In the genomic region with DNA sequence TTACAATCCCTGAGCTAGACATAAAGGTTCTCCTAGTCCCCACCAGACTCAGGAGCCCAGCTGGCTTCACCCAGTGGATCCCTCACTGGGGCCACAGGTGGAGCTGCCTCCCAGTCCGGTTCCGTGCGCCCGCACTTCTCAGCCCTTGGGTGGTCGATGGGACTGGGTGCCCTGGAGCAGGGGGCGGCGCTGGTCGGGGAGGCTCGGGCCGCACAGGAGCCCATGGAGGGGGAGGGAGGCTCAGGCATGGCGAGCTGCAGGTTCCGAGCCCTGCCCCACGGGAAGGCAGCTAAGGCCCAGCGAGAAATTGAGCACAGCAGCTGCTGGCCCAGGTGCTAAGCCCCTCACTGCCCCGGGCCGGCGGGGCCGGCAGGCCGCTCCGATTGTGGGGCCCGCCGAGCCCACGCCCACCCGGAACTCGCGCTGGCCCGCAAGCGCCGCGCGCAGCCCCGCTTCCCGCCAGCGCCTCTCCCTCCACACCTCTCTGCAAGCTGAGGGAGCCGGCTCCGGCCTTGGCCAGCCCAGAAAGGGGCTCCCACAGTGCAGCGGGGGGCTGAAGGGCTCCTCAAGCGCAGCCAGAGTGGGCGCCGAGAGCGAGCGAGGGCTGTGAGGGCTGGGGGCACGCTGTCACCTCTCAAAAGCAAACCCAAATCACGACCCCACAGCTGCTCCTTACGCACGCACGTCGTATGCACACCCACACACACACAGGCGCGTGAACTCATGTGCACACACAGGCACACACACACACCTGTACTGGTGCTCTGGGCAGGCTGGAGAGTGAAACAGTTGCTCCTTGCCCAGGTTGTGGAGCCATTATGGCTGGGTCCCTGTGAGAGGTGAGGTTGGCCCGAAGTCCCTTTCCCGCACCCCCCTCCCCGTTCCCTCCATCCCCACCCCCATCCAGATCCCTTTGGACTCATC, we compare ENCODE assay signal across 8 cellular contexts. TPM values are rescaled to one million over a fixed set of nuclear protein-coding genes. Genes with fewer than 3 reads are reported as not detected.
DNase-seq lines count a peak whose midpoint lies in the region; TF ChIP-seq lines count a peak whose summit lies in the region.
"Not testable (repeated sequence)": the region's sequence is repeated elsewhere in the genome, so short reads cannot be mapped to it uniquely, and the experiment has no call there.

No MANE protein-coding gene starts in this region.

- H3K27me3 Mint-ChIP-seq in activated CD4-positive, alpha-beta T cell treated with anti-CD3 and anti-CD28 coated beads, Interleukin-2, amount 10 ng/mL, durations not matched to agents 7 days and 5 days: peaks cover 18% of the 10 kb centered on the region
- peaks cover 26% of the 10 kb centered on the region for H3K27me3 Mint-ChIP-seq in stimulated activated naive CD8-positive, alpha-beta T cell treated with anti-CD3 and anti-CD28 coated beads, Interleukin-15, Interleukin-2, amounts not matched to agents 100 ng/mL and 50 ng/mL, for 24 hours

- H3K9ac ChIP-seq in HUES64 (ENCODE audit: low read depth, low read length): peak overlapping the region; percentile 37; the same call in 1 of the 2 replicates
- H3K9ac ChIP-seq in mammary epithelial cell (ENCODE audit: insufficient read depth, low read length): not testable (repeated sequence)
- H3K9ac ChIP-seq in neural cell (ENCODE audit: low read length): peak overlapping the region; percentile 45

- H3K4me3 ChIP-seq in A673 (ENCODE audit: low read depth, low read length, poor library complexity, severe bottlenecking) (peak overlapping the region; percentile 44), HUES64 (ENCODE audit: low read length) (peak overlapping the region; percentile 62), mammary epithelial cell (replicated peaks in 1 of 3; ENCODE audit: insufficient read depth in 1 of 3, low read depth in 2 of 3, low read length in 3 of 3) (peak overlapping the region in 1 of 3 experiments; percentile 47), fibroblast of the aortic adventitia (ENCODE audit: low read depth, low read length) (peak overlapping the region; percentile 67), kidney epithelial cell (ENCODE audit: low read depth, low read length) (peak overlapping the region; percentile 38), neural cell (ENCODE audit: low read length) (peak overlapping the region; percentile 64)

- intact Hi-C loops in A673 (cut with micrococcal nuclease; ENCODE audit: unreplicated experiment); mammary epithelial cell (cut with micrococcal nuclease): not testable (repeated sequence)

- not testable (repeated sequence) for H3K4me1 Mint-ChIP-seq in activated CD4-positive, alpha-beta T cell treated with anti-CD3 and anti-CD28 coated beads, Interleukin-2, amount 10 ng/mL, durations not matched to agents 7 days and 5 days; stimulated activated naive CD8-positive, alpha-beta T cell treated with anti-CD3 and anti-CD28 coated beads, Interleukin-15, Interleukin-2, amounts not matched to agents 100 ng/mL and 50 ng/mL, for 24 hours (ENCODE audit: low read depth)

- POLR2A ChIA-PET in A673 (lab: Charles Lee; ENCODE audit: low non-redundant PET); activated CD4-positive, alpha-beta T cell treated with anti-CD3 and anti-CD28 coated beads, Interleukin-2, amount 10 ng/mL, durations not matched to agents 7 days and 5 days (lab: Charles Lee): not testable (repeated sequence)

- not testable (repeated sequence) for BruUV-seq in A673 (replicated peaks; lab: Mats Ljungman, UMichigan); mammary epithelial cell (replicated peaks; lab: Mats Ljungman, UMichigan)

- H3K9me2 ChIP-seq in neural cell (ENCODE audit: insufficient read depth, low read length): not testable (repeated sequence)

- peak overlapping the region; percentile 73 for H3K4me3 Mint-ChIP-seq in activated CD4-positive, alpha-beta T cell treated with anti-CD3 and anti-CD28 coated beads, Interleukin-2, amount 10 ng/mL, durations not matched to agents 7 days and 5 days
- peak overlapping the region; percentile 72 for H3K4me3 Mint-ChIP-seq in stimulated activated naive CD8-positive, alpha-beta T cell treated with anti-CD3 and anti-CD28 coated beads, Interleukin-15, Interleukin-2, amounts not matched to agents 100 ng/mL and 50 ng/mL, for 24 hours

- TF ChIP-seq CTCF in A673 (conservative IDR thresholded peaks at IDR 0.05; ENCODE audit: low read depth, low read length); mammary epithelial cell (conservative IDR thresholded peaks at IDR 0.05 in 1 of 2, IDR thresholded peaks at IDR 0.05 in 1 of 2; ENCODE audit: extremely low read depth in 1 of 2, insufficient read depth in 1 of 2, low read depth in 1 of 2, low read length in 2 of 2); fibroblast of the aortic adventitia (IDR thresholded peaks at IDR 0.05; ENCODE audit: insufficient read depth, low read length); kidney epithelial cell (IDR thresholded peaks at IDR 0.05; ENCODE audit: insufficient read depth, low read length, poor library complexity, severe bottlenecking); neural cell (IDR thresholded peaks at IDR 0.05; ENCODE audit: poor library complexity, severe bottlenecking): not testable (repeated sequence)

- H4K20me1 ChIP-seq in mammary epithelial cell (ENCODE audit: insufficient read depth, low read length); neural cell (ENCODE audit: insufficient read depth): not testable (repeated sequence)

- H3K9me3 ChIP-seq in A673 (ENCODE audit: low read depth, low read length, poor library complexity, severe bottlenecking); HUES64 (ENCODE audit: insufficient read depth, low read depth, low read length); mammary epithelial cell (replicated peaks; ENCODE audit: insufficient read depth, low read length); neural cell (ENCODE audit: low read length): not testable (repeated sequence)

- in situ Hi-C loops in mammary epithelial cell (cut with MboI; ENCODE audit: low sequenced_read_pairs in 2 of 2): not testable (repeated sequence)

- H3K9me3 Mint-ChIP-seq in activated CD4-positive, alpha-beta T cell treated with anti-CD3 and anti-CD28 coated beads, Interleukin-2, amount 10 ng/mL, durations not matched to agents 7 days and 5 days; stimulated activated naive CD8-positive, alpha-beta T cell treated with anti-CD3 and anti-CD28 coated beads, Interleukin-15, Interleukin-2, amounts not matched to agents 100 ng/mL and 50 ng/mL, for 24 hours: not testable (repeated sequence)

- not testable (repeated sequence) for H3K27me3 ChIP-seq in A673 (replicated peaks; ENCODE audit: insufficient read depth, low read depth, low read length, poor library complexity); mammary epithelial cell (ENCODE audit: insufficient read depth, low read length); neural cell (ENCODE audit: insufficient read depth, low read depth, low read length)
- H3K27me3 ChIP-seq in HUES64 (ENCODE audit: insufficient read depth, low read length) (peaks cover 38% of the 10 kb centered on the region), kidney epithelial cell (ENCODE audit: control insufficient read depth, insufficient read depth, low read length) (peaks cover 22% of the 10 kb centered on the region)

- not testable (repeated sequence) for TF ChIP-seq RAD21 in neural cell (conservative IDR thresholded peaks at IDR 0.05)

- peak overlapping the region; percentile 85 for H3K4me2 ChIP-seq in mammary epithelial cell (ENCODE audit: insufficient read depth, low read depth, low read length)
- not testable (repeated sequence) for H3K4me2 ChIP-seq in neural cell (ENCODE audit: low read length)

- not testable (repeated sequence) for H3K36me3 Mint-ChIP-seq in activated CD4-positive, alpha-beta T cell treated with anti-CD3 and anti-CD28 coated beads, Interleukin-2, amount 10 ng/mL, durations not matched to agents 7 days and 5 days (ENCODE audit: low read depth); stimulated activated naive CD8-positive, alpha-beta T cell treated with anti-CD3 and anti-CD28 coated beads, Interleukin-15, Interleukin-2, amounts not matched to agents 100 ng/mL and 50 ng/mL, for 24 hours (ENCODE audit: low read depth)

- H3K36me3 ChIP-seq in A673 (ENCODE audit: insufficient read depth, low read length, poor library complexity, severe bottlenecking); HUES64 (ENCODE audit: insufficient read depth, low read length); mammary epithelial cell (ENCODE audit: insufficient read depth, low read length); kidney epithelial cell (ENCODE audit: control insufficient read depth, insufficient read depth, low read length); neural cell (ENCODE audit: insufficient read depth, low read length): not testable (repeated sequence)

- peak overlapping the region; percentile 83 for H2AFZ ChIP-seq in mammary epithelial cell (ENCODE audit: low read depth, low read length)
- H2AFZ ChIP-seq in neural cell (ENCODE audit: low read depth, low read length): peak overlapping the region; percentile 27

- WGBS in HUES64: 35% methylated on average over 50 of the region's 53 CpGs
- 33% methylated on average over 32 of the region's 53 CpGs for WGBS in mammary epithelial cell (ENCODE audit: low coverage, missing lambda C conversion rate)

- not testable (repeated sequence) for TF ChIP-seq EP300 in neural cell (conservative IDR thresholded peaks at IDR 0.05; ENCODE audit: poor library complexity, severe bottlenecking)

- not testable (repeated sequence) for H3K27ac ChIP-seq in A673 (ENCODE audit: low read depth, low read length, poor library complexity, severe bottlenecking); HUES64 (ENCODE audit: low read depth, low read length); mammary epithelial cell (ENCODE audit: insufficient read depth, low read depth, low read length); neural cell (ENCODE audit: low read length)

- DNase-seq in A673 (ENCODE audit: low spot score); activated CD4-positive, alpha-beta T cell treated with anti-CD3 and anti-CD28 coated beads, Interleukin-2, amount 10 ng/mL, durations not matched to agents 7 days and 5 days; mammary epithelial cell; fibroblast of the aortic adventitia (ENCODE audit: low read depth); kidney epithelial cell (ENCODE audit: low read depth): not testable (repeated sequence)

- not testable (repeated sequence) for H3F3A ChIP-seq in neural cell (ENCODE audit: insufficient read depth, low read length, poor library complexity, severe bottlenecking)

- not testable (repeated sequence) for H3K79me2 ChIP-seq in mammary epithelial cell (ENCODE audit: insufficient read depth, low read length); neural cell (replicated peaks; ENCODE audit: insufficient read depth, low read length)

- H3K27ac Mint-ChIP-seq in activated CD4-positive, alpha-beta T cell treated with anti-CD3 and anti-CD28 coated beads, Interleukin-2, amount 10 ng/mL, durations not matched to agents 7 days and 5 days; stimulated activated naive CD8-positive, alpha-beta T cell treated with anti-CD3 and anti-CD28 coated beads, Interleukin-15, Interleukin-2, amounts not matched to agents 100 ng/mL and 50 ng/mL, for 24 hours: not testable (repeated sequence)

- CTCF ChIA-PET in A673 (lab: Charles Lee): interaction anchor here (0.7 kb wide), 1 partner anchor 367 kb away, joined by 5 read pairs; no protein-coding TSS in a partner anchor
- CTCF ChIA-PET in activated CD4-positive, alpha-beta T cell treated with anti-CD3 and anti-CD28 coated beads, Interleukin-2, amount 10 ng/mL, durations not matched to agents 7 days and 5 days (lab: Charles Lee): interaction anchor here (1.5 kb wide), 1 partner anchor 13 kb away, joined by 4 read pairs; no protein-coding TSS in a partner anchor
- CTCF ChIA-PET in mammary epithelial cell (lab: Charles Lee; ENCODE audit: low non-redundant PET): not testable (repeated sequence)

- dilution Hi-C loops in mammary epithelial cell (cut with HindIII; ENCODE audit: low sequenced_read_pairs): loop anchor here (5.0 kb wide), 2 partner anchors 41 to 44 kb away; no protein-coding TSS in a partner anchor

- not testable (repeated sequence) for H3K4me1 ChIP-seq in A673 (ENCODE audit: insufficient read depth, low read length, poor library complexity, severe bottlenecking); HUES64 (ENCODE audit: insufficient read depth, low read length); mammary epithelial cell (ENCODE audit: insufficient read depth, low read length)

RNA-seq across cellular contexts. Expression of a gene that starts 25.7 kb away (rescaled TPM):
- not detected in 2 replicates for total RNA-seq in A673 (2021)
- not detected for polyA plus RNA-seq in HUES64 (2013, experiment 1 of 2)
- polyA plus RNA-seq in HUES64 (2013, experiment 2 of 2): 0.32 TPM
- not detected for total RNA-seq in activated CD4-positive, alpha-beta T cell treated with anti-CD3 and anti-CD28 coated beads, Interleukin-2, amount 10 ng/mL, durations not matched to agents 7 days and 5 days
- total RNA-seq in mammary epithelial cell: under 1 TPM in 1 of 2 donors, not detected in 1; 0.17 TPM
- not detected for polyA plus RNA-seq in mammary epithelial cell
- not detected for polyA minus RNA-seq in mammary epithelial cell
- total RNA-seq in fibroblast of the aortic adventitia (ENCODE audit: low replicate concordance): not detected in 2 replicates
- total RNA-seq in kidney epithelial cell: 2.1 TPM in 1 of 2 replicates, not detected in the other
- 0.15 and 0.22 TPM in 2 replicates for polyA plus RNA-seq in neural cell
- polyA minus RNA-seq in neural cell: 1.7 TPM in 1 of 2 replicates, not detected in the other
